Comparison of ENCODE assay signal across 6 cellular contexts in genomic region chr11:46197421-46197820, GRCh38.
"Had no signal": no experiment of that assay in that cellular context is flagged by ENCODE, and none has a peak within 500 bp of the region (broad histone marks: within the 10 kb centered on the region; RNA-seq: fewer than 3 reads in every experiment).

No MANE protein-coding gene starts in this region.

- DNase-seq: IMR-90, KBM-7 had no signal

- ATAC-seq: HepG2 had no signal

- H3K4me3 Mint-ChIP-seq: IgD-negative memory B cell had no signal

- H3K27ac ChIP-seq: HL-60 had no signal

- H3K27ac Mint-ChIP-seq: IgD-negative memory B cell had no signal

- FAIRE-seq: HepG2, HTR-8/SVneo had no signal

- H3K4me1 Mint-ChIP-seq: IgD-negative memory B cell had no signal
